Comparison of ENCODE assay signal across 8 cellular contexts in genomic region chr7:83271212-83272099, GRCh38.
A peak's percentile ranks its signal among the peaks of the same experiment; 100 is the strongest.
DNase-seq lines count a peak whose midpoint lies in the region; ATAC-seq and TF ChIP-seq lines count a peak whose summit lies in the region.

No MANE protein-coding gene starts in this region.

- no peak overlapping the region for H3K27ac ChIP-seq in adrenal gland

- DNase-seq in GM10248 (ENCODE audit: extremely low spot score) (no peak), NCI-H146 (lab: John Stamatoyannopoulos, UW) (peak; percentile 40), adrenal gland (peak in 2 of 7 donors; percentile 10 to 12), lung microvascular endothelial cell (ENCODE audit: low read depth in 2 of 2) (peak; percentile 54 to 68), CD14-positive monocyte (ENCODE audit: low spot score) (no peak), mesothelial cell of epicardium (ENCODE audit: low spot score in 2 of 2, unreplicated experiment in 2 of 2) (no peak)
- DNase-seq in activated CD8-positive, alpha-beta memory T cell treated with anti-CD3 and anti-CD28 coated beads, Interleukin-2, amount 10 ng/mL, durations not matched to agents 7 days and 5 days: no peak
- no peak for DNase-seq in stimulated activated CD4-positive, alpha-beta T cell treated with anti-CD3 and anti-CD28 coated beads, Interleukin-15, amount 100 ng/mL, for 24 hours

- TF ChIP-seq CTCF in GM10248 (IDR thresholded peaks at IDR 0.05; ENCODE audit: control extremely low read depth, extremely low read depth, low read depth, missing control alignments): peak; percentile 46
- peak in 5 of 6 experiments; percentile 26 to 47 (median 43) for TF ChIP-seq CTCF in adrenal gland (IDR thresholded peaks at IDR 0.05)
- no peak for TF ChIP-seq CTCF in CD14-positive monocyte (IDR thresholded peaks at IDR 0.05)
- no peak for TF ChIP-seq CTCF in mesothelial cell of epicardium (IDR thresholded peaks at IDR 0.05; ENCODE audit: unreplicated experiment)

- WGBS in adrenal gland, 4 donors: 65 to 77% (median 75%) methylated on average over 5 of the region's 5 CpGs

- no peaks in the 10 kb centered on the region for H3K4me1 Mint-ChIP-seq in CD14-positive monocyte
- H3K4me1 Mint-ChIP-seq in activated CD8-positive, alpha-beta memory T cell treated with anti-CD3 and anti-CD28 coated beads, Interleukin-2, amount 10 ng/mL, durations not matched to agents 7 days and 5 days: no peaks in the 10 kb centered on the region
- peaks cover 7% of the 10 kb centered on the region for H3K4me1 Mint-ChIP-seq in mesothelial cell of epicardium

- TF ChIP-seq POLR2A in adrenal gland (IDR thresholded peaks at IDR 0.05): no peak

- intact Hi-C loops in adrenal gland (cut with DNase I) (no loop called here), CD14-positive monocyte (cut with micrococcal nuclease) (no loop called here)

- no peaks in the 10 kb centered on the region for H3K9me3 ChIP-seq in adrenal gland (replicated peaks in 1 of 3)

- H3K36me3 Mint-ChIP-seq in CD14-positive monocyte (no peaks in the 10 kb centered on the region), mesothelial cell of epicardium (no peaks in the 10 kb centered on the region)
- no peaks in the 10 kb centered on the region for H3K36me3 Mint-ChIP-seq in activated CD8-positive, alpha-beta memory T cell treated with anti-CD3 and anti-CD28 coated beads, Interleukin-2, amount 10 ng/mL, durations not matched to agents 7 days and 5 days

- POLR2A ChIA-PET in GM10248 (lab: Yijun Ruan, JAX): no interaction called here

- no peak overlapping the region for H3K27ac Mint-ChIP-seq in CD14-positive monocyte
- no peak overlapping the region for H3K27ac Mint-ChIP-seq in activated CD8-positive, alpha-beta memory T cell treated with anti-CD3 and anti-CD28 coated beads, Interleukin-2, amount 10 ng/mL, durations not matched to agents 7 days and 5 days
- no peak overlapping the region for H3K27ac Mint-ChIP-seq in mesothelial cell of epicardium

- H3K4me1 ChIP-seq in adrenal gland (replicated peaks in 1 of 2): no peaks in the 10 kb centered on the region

- CTCF ChIA-PET in GM10248 (lab: Yijun Ruan, JAX): interaction anchor here (1.0 to 1.5 kb wide), 4 partner anchors 11 to 461 kb away, joined by 3 read pairs; no protein-coding TSS in a partner anchor
- CTCF ChIA-PET in activated CD8-positive, alpha-beta memory T cell treated with anti-CD3 and anti-CD28 coated beads, Interleukin-2, amount 10 ng/mL, durations not matched to agents 7 days and 5 days (lab: Charles Lee): no interaction called here

- H3K4me3 Mint-ChIP-seq in CD14-positive monocyte: no peak overlapping the region
- no peak overlapping the region for H3K4me3 Mint-ChIP-seq in activated CD8-positive, alpha-beta memory T cell treated with anti-CD3 and anti-CD28 coated beads, Interleukin-2, amount 10 ng/mL, durations not matched to agents 7 days and 5 days
- no peak overlapping the region for H3K4me3 Mint-ChIP-seq in mesothelial cell of epicardium

- H3K4me3 ChIP-seq in adrenal gland: no peak overlapping the region

- no peaks in the 10 kb centered on the region for H3K36me3 ChIP-seq in adrenal gland (replicated peaks in 1 of 2)

- H3K27me3 Mint-ChIP-seq in CD14-positive monocyte (ENCODE audit: low read depth in 3 of 3) (peaks cover 0 to 1% (median 0%) of the 10 kb centered on the region in 3 donors), mesothelial cell of epicardium (ENCODE audit: low read depth) (peaks cover 11% of the 10 kb centered on the region)
- H3K27me3 Mint-ChIP-seq in activated CD8-positive, alpha-beta memory T cell treated with anti-CD3 and anti-CD28 coated beads, Interleukin-2, amount 10 ng/mL, durations not matched to agents 7 days and 5 days: no peaks in the 10 kb centered on the region

- no peaks in the 10 kb centered on the region for H3K27me3 ChIP-seq in adrenal gland

- no peak for ATAC-seq in activated CD8-positive, alpha-beta memory T cell treated with anti-CD3 and anti-CD28 coated beads, Interleukin-2, amount 10 ng/mL, durations not matched to agents 7 days and 5 days

- H3K9me3 Mint-ChIP-seq in CD14-positive monocyte: no peaks in the 10 kb centered on the region
- peaks cover 4% of the 10 kb centered on the region for H3K9me3 Mint-ChIP-seq in activated CD8-positive, alpha-beta memory T cell treated with anti-CD3 and anti-CD28 coated beads, Interleukin-2, amount 10 ng/mL, durations not matched to agents 7 days and 5 days (ENCODE audit: low read depth)
- peaks cover under 1% of the 10 kb centered on the region for H3K9me3 Mint-ChIP-seq in mesothelial cell of epicardium

Comparison
In these comparisons a context has a peak if more than half of its experiments do, and no peak if none do; other contexts are left out.
1. DNase-seq: peak in NCI-H146 (single experiment) and lung microvascular endothelial cell (2 of 2); none in GM10248 (single experiment), CD14-positive monocyte (single experiment), activated CD8-positive, alpha-beta memory T cell treated with anti-CD3 and anti-CD28 coated beads, Interleukin-2, amount 10 ng/mL, durations not matched to agents 7 days and 5 days (single experiment), stimulated activated CD4-positive, alpha-beta T cell treated with anti-CD3 and anti-CD28 coated beads, Interleukin-15, amount 100 ng/mL, for 24 hours (single experiment) and mesothelial cell of epicardium (0 of 2).
2. CTCF ChIP-seq: peak in GM10248 (single experiment) and adrenal gland (5 of 6); none in CD14-positive monocyte (single experiment) and mesothelial cell of epicardium (single experiment).